In the genomic region with DNA sequence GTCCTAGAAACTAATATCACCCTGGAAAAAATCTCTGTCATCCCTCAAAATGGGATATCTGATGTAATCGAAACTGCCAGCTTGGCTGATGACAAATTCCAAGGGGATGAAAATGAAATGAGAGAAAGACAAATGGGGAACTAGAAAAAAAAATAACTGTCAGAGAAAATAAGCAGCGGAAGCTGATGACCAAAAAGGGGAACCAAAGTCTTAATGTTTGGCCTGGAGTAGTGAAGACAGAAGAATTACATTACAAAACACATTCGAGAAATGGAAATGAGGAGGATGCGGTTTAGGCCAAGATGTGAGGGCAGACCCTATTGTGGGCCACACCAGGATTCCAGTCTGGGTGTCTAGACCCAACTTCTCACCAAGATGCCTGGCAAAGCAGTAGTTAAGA, we compare ENCODE assay signal across 13 cellular contexts.
DNase-seq lines count a peak whose midpoint lies in the region; ATAC-seq and TF ChIP-seq lines count a peak whose summit lies in the region.
"Had no signal": no experiment of that assay in that cellular context is flagged by ENCODE, and none has a peak within 500 bp of the region (broad histone marks: within the 10 kb centered on the region; RNA-seq: fewer than 3 reads in every experiment).

No MANE protein-coding gene starts in this region.

- H3K27ac Mint-ChIP-seq in dendritic cell treated with granulocyte-macrophage colony-stimulating factor and Interleukin-4, amounts not matched to agents 40 ng/mL and 50 ng/mL, for 4 days: peak overlapping the region; percentile 83
- H3K27ac Mint-ChIP-seq: activated naive CD8-positive, alpha-beta T cell; type B pancreatic cell had no signal

- peaks cover 38% of the 10 kb centered on the region for H3K4me1 Mint-ChIP-seq in dendritic cell treated with granulocyte-macrophage colony-stimulating factor and Interleukin-4, amounts not matched to agents 40 ng/mL and 50 ng/mL, for 4 days (ENCODE audit: low read depth)

- peaks cover 83 to 96% of the 10 kb centered on the region in 2 experiments for H3K4me1 ChIP-seq in neutrophil (ENCODE audit: control insufficient read depth in 1 of 2, insufficient read depth in 1 of 2, low read depth in 1 of 2, low read length in 1 of 2)

- no peaks in the 10 kb centered on the region for H3K27me3 ChIP-seq in neutrophil

- no peak overlapping the region for H3K4me3 Mint-ChIP-seq in dendritic cell treated with granulocyte-macrophage colony-stimulating factor and Interleukin-4, amounts not matched to agents 40 ng/mL and 50 ng/mL, for 4 days
- H3K4me3 Mint-ChIP-seq: activated naive CD8-positive, alpha-beta T cell; type B pancreatic cell had no signal

- no peaks in the 10 kb centered on the region for H3K9me3 ChIP-seq in neutrophil

- ATAC-seq in HG02840 (IDR thresholded peaks at IDR 0.05; ENCODE audit: low FRiP score, unreplicated experiment) (no peak), GM19397 (IDR thresholded peaks at IDR 0.05; ENCODE audit: unreplicated experiment) (no peak)

- DNase-seq in GDM1 (lab: John Stamatoyannopoulos, UW) (peak; percentile 66), NOMO-1 (lab: John Stamatoyannopoulos, UW; ENCODE audit: unreplicated experiment in 2 of 2) (peak; percentile 92 to 97)
- no peak for DNase-seq in effector CD4-positive, alpha-beta T cell
- DNase-seq in stimulated activated CD8-positive, alpha-beta memory T cell treated with anti-CD3 and anti-CD28 coated beads, Interleukin-4, amount 100 ng/mL, for 48 hours: no peak
- DNase-seq: activated CD8-positive, alpha-beta memory T cell treated with anti-CD3 and anti-CD28 coated beads for 24 hours; NCI-H1436 treated with DMSO at 0.1 percent for 48 hours; T-helper 2 cell had no signal

- H3K27ac ChIP-seq in neutrophil: peak overlapping the region; percentile 97

- no peak for TF ChIP-seq CTCF in neutrophil (IDR thresholded peaks at IDR 0.05)

- H3K9me3 Mint-ChIP-seq in dendritic cell treated with granulocyte-macrophage colony-stimulating factor and Interleukin-4, amounts not matched to agents 40 ng/mL and 50 ng/mL, for 4 days: no peaks in the 10 kb centered on the region
- H3K9me3 Mint-ChIP-seq: type B pancreatic cell had no signal

- H3K27me3 Mint-ChIP-seq in dendritic cell treated with granulocyte-macrophage colony-stimulating factor and Interleukin-4, amounts not matched to agents 40 ng/mL and 50 ng/mL, for 4 days: peaks cover 23% of the 10 kb centered on the region

- intact Hi-C loops in dendritic cell treated with granulocyte-macrophage colony-stimulating factor and Interleukin-4, amounts not matched to agents 40 ng/mL and 50 ng/mL, for 4 days (cut with micrococcal nuclease): loop anchor here (2.0 kb wide), 1 partner anchor 42 kb away; no protein-coding TSS in a partner anchor

- peak overlapping the region; percentile 9 to 52 for H3K4me3 ChIP-seq in neutrophil (ENCODE audit: low read depth in 1 of 2, low read length in 1 of 2)

- H3K36me3 ChIP-seq in neutrophil: no peaks in the 10 kb centered on the region

- H3K36me3 Mint-ChIP-seq in dendritic cell treated with granulocyte-macrophage colony-stimulating factor and Interleukin-4, amounts not matched to agents 40 ng/mL and 50 ng/mL, for 4 days (ENCODE audit: low read depth): no peaks in the 10 kb centered on the region
- H3K36me3 Mint-ChIP-seq: activated naive CD8-positive, alpha-beta T cell; type B pancreatic cell had no signal

Comparison
In these comparisons a context has a peak if more than half of its experiments do, and no peak if none do; other contexts are left out.
1. DNase-seq: peak in GDM1 (single experiment) and NOMO-1 (2 of 2); none in effector CD4-positive, alpha-beta T cell (single experiment) and stimulated activated CD8-positive, alpha-beta memory T cell treated with anti-CD3 and anti-CD28 coated beads, Interleukin-4, amount 100 ng/mL, for 48 hours (single experiment).